In the genomic region with DNA sequence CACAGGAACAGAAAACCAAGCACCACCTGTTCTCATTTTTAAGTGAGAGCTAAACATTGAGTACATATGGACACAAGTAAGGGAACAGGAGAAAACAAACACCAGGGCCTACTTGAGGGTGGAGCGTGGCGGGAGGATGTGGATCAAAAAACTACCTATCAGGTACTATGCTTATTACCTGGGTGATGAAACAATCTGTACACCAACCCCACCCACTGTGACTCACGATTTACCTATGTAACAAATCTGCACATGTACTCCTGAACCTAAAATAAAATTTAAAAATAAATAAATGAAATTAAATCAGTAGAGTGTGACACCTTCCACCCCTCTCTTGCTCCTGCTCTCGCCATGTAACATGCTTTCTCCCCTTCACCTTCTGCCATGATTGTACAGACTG, we compare ENCODE assay signal across 19 cellular contexts.
DNase-seq lines count a peak whose midpoint lies in the region; ATAC-seq, FAIRE-seq and TF ChIP-seq lines count a peak whose summit lies in the region.
"Had no signal": no experiment of that assay in that cellular context is flagged by ENCODE, and none has a peak within 500 bp of the region (broad histone marks: within the 10 kb centered on the region; RNA-seq: fewer than 3 reads in every experiment).

No MANE protein-coding gene starts in this region.

- TF ChIP-seq EP300 in suprapubic skin (IDR thresholded peaks at IDR 0.05), result no peak

- H3K4me1 Mint-ChIP-seq in effector memory CD8-positive, alpha-beta T cell (ENCODE audit: low read depth in 2 of 2), result no peaks in the 10 kb centered on the region
- H3K4me1 Mint-ChIP-seq: CD14-positive monocyte had no signal

- peak; percentile 28 for DNase-seq in DMS153 (lab: John Stamatoyannopoulos, UW)
- DNase-seq in DMS153 treated with DMSO at 0.1 percent for 48 hours (lab: John Stamatoyannopoulos, UW; ENCODE audit: unreplicated experiment), result no peak
- peak; percentile 47 for DNase-seq in PC-3
- DNase-seq in epithelial cell of prostate (ENCODE audit: low read depth, low spot score), result no peak
- DNase-seq in urothelium cell line (ENCODE audit: low spot score), result no peak
- no peak for DNase-seq in suprapubic skin (ENCODE audit: low spot score in 2 of 2)
- no peak for DNase-seq in effector memory CD8-positive, alpha-beta T cell
- DNase-seq: CD8-positive, alpha-beta T cell; COR-L47; DMS79 treated with DMSO at 0.1 percent for 48 hours; EL; HCEC 1CT; HFFc6 had no signal

- H3K9me3 ChIP-seq in PC-3 (ENCODE audit: low read length) (no peaks in the 10 kb centered on the region), suprapubic skin (no peaks in the 10 kb centered on the region)

- no peaks in the 10 kb centered on the region for H3K9me2 ChIP-seq in PC-3 (replicated peaks; ENCODE audit: low read length)

- BruUV-seq in PC-3 (replicated peaks; lab: Mats Ljungman, UMichigan), result no TSS peak

- no peaks in the 10 kb centered on the region for H3K27me3 Mint-ChIP-seq in effector memory CD8-positive, alpha-beta T cell

- FAIRE-seq in urothelium cell line (lab: Jason Lieb, UNC), result peak; percentile 56
- FAIRE-seq: G401.6, GM12892, HepG2, HTR-8/SVneo had no signal

- H3K27ac ChIP-seq in PC-3 (ENCODE audit: low read length) (no peak overlapping the region), epithelial cell of prostate (peak overlapping the region; percentile 20), suprapubic skin (no peak overlapping the region)
- H3K27ac ChIP-seq: 22Rv1 had no signal

- no peak overlapping the region for H3K4me2 ChIP-seq in PC-3 (ENCODE audit: low read length)

- H4K20me1 ChIP-seq in PC-3 (ENCODE audit: low read length), result no peaks in the 10 kb centered on the region

- no peak for ATAC-seq in PC-3
- no peak for ATAC-seq in effector memory CD8-positive, alpha-beta T cell (replicated peaks)
- ATAC-seq: CD8-positive, alpha-beta T cell; HepG2 had no signal

- POLR2A ChIA-PET in PC-3 (lab: Charles Lee; ENCODE audit: unreplicated experiment), result no interaction called here

- no peaks in the 10 kb centered on the region for H3K36me3 Mint-ChIP-seq in effector memory CD8-positive, alpha-beta T cell (ENCODE audit: insufficient read depth)
- H3K36me3 Mint-ChIP-seq: CD14-positive monocyte; CD8-positive, alpha-beta T cell had no signal

- H3K36me3 ChIP-seq in PC-3 (ENCODE audit: low read depth, low read length), result no peaks in the 10 kb centered on the region
- H3K36me3 ChIP-seq in suprapubic skin, result no peaks in the 10 kb centered on the region

- no peak for TF ChIP-seq POLR2A in suprapubic skin (IDR thresholded peaks at IDR 0.05)

- peak overlapping the region; percentile 42; the same call in 1 of the 2 replicates for H2AFZ ChIP-seq in PC-3 (ENCODE audit: low read length)

- no peak overlapping the region for H3K4me3 ChIP-seq in PC-3 (ENCODE audit: low read length)
- no peak overlapping the region for H3K4me3 ChIP-seq in suprapubic skin

- peaks cover 4 to 7% of the 10 kb centered on the region in 2 donors for H3K9me3 Mint-ChIP-seq in effector memory CD8-positive, alpha-beta T cell
- H3K9me3 Mint-ChIP-seq: HFFc6 had no signal

- TF ChIP-seq CTCF in PC-3 (conservative IDR thresholded peaks at IDR 0.05; ENCODE audit: low read depth, low read length), result no peak
- no peak for TF ChIP-seq CTCF in suprapubic skin (IDR thresholded peaks at IDR 0.05)

- intact Hi-C loops in PC-3 (cut with micrococcal nuclease), result no loop called here

- no peaks in the 10 kb centered on the region for H3K79me2 ChIP-seq in PC-3 (ENCODE audit: low read length)

- WGBS in suprapubic skin, result 69% methylated on average over 4 of the region's 4 CpGs

- H3K9ac ChIP-seq in PC-3 (ENCODE audit: low read length), result no peak overlapping the region

- no peak overlapping the region for H3K27ac Mint-ChIP-seq in effector memory CD8-positive, alpha-beta T cell
- H3K27ac Mint-ChIP-seq: CD14-positive monocyte; CD8-positive, alpha-beta T cell; HFFc6 had no signal

- H3K4me3 Mint-ChIP-seq in effector memory CD8-positive, alpha-beta T cell, result no peak overlapping the region
- H3K4me3 Mint-ChIP-seq: CD14-positive monocyte; CD8-positive, alpha-beta T cell; HFFc6 had no signal

- no peaks in the 10 kb centered on the region for H3F3A ChIP-seq in PC-3 (ENCODE audit: low read length, unreplicated experiment)

- H3K27me3 ChIP-seq in PC-3 (ENCODE audit: low read length) (no peaks in the 10 kb centered on the region), suprapubic skin (no peaks in the 10 kb centered on the region)

- H3K4me1 ChIP-seq in PC-3 (ENCODE audit: insufficient read depth, low read length) (no peaks in the 10 kb centered on the region), suprapubic skin (no peaks in the 10 kb centered on the region)

- CTCF ChIA-PET in PC-3 (lab: Charles Lee), result no interaction called here

Comparison
In these comparisons a context has a peak if more than half of its experiments do, and no peak if none do; other contexts are left out.
1. DNase-seq: peak in DMS153 (single experiment) and PC-3 (single experiment); none in DMS153 treated with DMSO at 0.1 percent for 48 hours (single experiment), epithelial cell of prostate (single experiment), urothelium cell line (single experiment), suprapubic skin (0 of 2) and effector memory CD8-positive, alpha-beta T cell (0 of 3).